Comparison of ENCODE assay signal across 9 cellular contexts in genomic region chr14:100909439-100909838, GRCh38. TPM values are rescaled to one million over a fixed set of nuclear protein-coding genes. Genes with fewer than 3 reads are reported as not detected.
"Had no signal": no experiment of that assay in that cellular context is flagged by ENCODE, and none has a peak within 500 bp of the region (broad histone marks: within the 10 kb centered on the region; RNA-seq: fewer than 3 reads in every experiment).

No MANE protein-coding gene starts in this region.

- DNase-seq: GDM1, GF-D8 had no signal

- FAIRE-seq: G401.6, GM12878, GM12891, GM12892, GM18507, GM19239 had no signal

- H3K4me3 ChIP-seq: GM12878 had no signal

RNA-seq across cellular contexts. Expression of gene RTL1, which starts 5.9 kb away (rescaled TPM):
- total RNA-seq: G401, GM12878 had no signal
- polyA plus RNA-seq: GM12878 had no signal
